Comparison of ENCODE assay signal across 8 cellular contexts in genomic region chr6:119442776-119443184, GRCh38.
DNase-seq lines count a peak whose midpoint lies in the region; ATAC-seq and TF ChIP-seq lines count a peak whose summit lies in the region.

No MANE protein-coding gene starts in this region.

- H3K27me3 ChIP-seq in Loucy (ENCODE audit: insufficient read depth, low read length, poor library complexity, severe bottlenecking) (no peaks in the 10 kb centered on the region), Caco-2 (replicated peaks; ENCODE audit: control insufficient read depth, insufficient read depth, low read length) (no peaks in the 10 kb centered on the region)

- no peak overlapping the region for H3K27ac Mint-ChIP-seq in memory B cell
- H3K27ac Mint-ChIP-seq in Caco-2 (ENCODE audit: unreplicated experiment): no peak overlapping the region
- no peak overlapping the region for H3K27ac Mint-ChIP-seq in immature natural killer cell
- no peak overlapping the region for H3K27ac Mint-ChIP-seq in activated CD8-positive, alpha-beta T cell treated with anti-CD3 and anti-CD28 coated beads, Interleukin-2, amount 10 ng/mL, durations not matched to agents 7 days and 5 days

- BruUV-seq in Caco-2 (replicated peaks; lab: Mats Ljungman, UMichigan): no TSS peak

- no peaks in the 10 kb centered on the region for H3F3A ChIP-seq in Loucy (ENCODE audit: low read depth)

- intact Hi-C loops in Caco-2 (cut with micrococcal nuclease; ENCODE audit: unreplicated experiment): no loop called here

- H3K9me2 ChIP-seq in Loucy (replicated peaks; ENCODE audit: low read depth, low read length): no peaks in the 10 kb centered on the region

- no peaks in the 10 kb centered on the region for H3K9me3 ChIP-seq in Loucy (ENCODE audit: insufficient read depth, low read depth, low read length)
- no peaks in the 10 kb centered on the region for H3K9me3 ChIP-seq in Caco-2

- DNase-seq in memory B cell (ENCODE audit: low spot score in 2 of 2) (no peak), Caco-2 (no peak), immature natural killer cell (no peak)
- no peak for DNase-seq in activated CD8-positive, alpha-beta T cell treated with anti-CD3 and anti-CD28 coated beads, Interleukin-2, amount 10 ng/mL, durations not matched to agents 7 days and 5 days
- no peak for DNase-seq in effector CD4-positive, alpha-beta T cell

- no peak overlapping the region for H3K9ac ChIP-seq in Loucy (ENCODE audit: low read depth, low read length, poor library complexity, severe bottlenecking)

- H3K36me3 ChIP-seq in Loucy (ENCODE audit: insufficient read depth, low read length): no peaks in the 10 kb centered on the region
- H3K36me3 ChIP-seq in Caco-2 (ENCODE audit: control insufficient read depth, insufficient read depth, low read length): no peaks in the 10 kb centered on the region

- POLR2A ChIA-PET in Caco-2 (lab: Charles Lee): no interaction called here
- POLR2A ChIA-PET in activated CD8-positive, alpha-beta T cell treated with anti-CD3 and anti-CD28 coated beads, Interleukin-2, amount 10 ng/mL, durations not matched to agents 7 days and 5 days (lab: Charles Lee): interaction anchor here (0.7 kb wide), 1 partner anchor 410 kb away, joined by 7 read pairs; no protein-coding TSS in a partner anchor

- H3K27me3 Mint-ChIP-seq in memory B cell (no peaks in the 10 kb centered on the region), Caco-2 (ENCODE audit: insufficient read depth, unreplicated experiment) (peaks cover 4% of the 10 kb centered on the region), immature natural killer cell (ENCODE audit: low read depth in 3 of 3) (peaks cover 0 to 2% (median 2%) of the 10 kb centered on the region in 3 donors)
- H3K27me3 Mint-ChIP-seq in activated CD8-positive, alpha-beta T cell treated with anti-CD3 and anti-CD28 coated beads, Interleukin-2, amount 10 ng/mL, durations not matched to agents 7 days and 5 days (ENCODE audit: low read depth): no peaks in the 10 kb centered on the region

- H3K4me1 ChIP-seq in Loucy (ENCODE audit: insufficient read depth, low read length, poor library complexity, severe bottlenecking): peaks cover 24% of the 10 kb centered on the region
- no peaks in the 10 kb centered on the region for H3K4me1 ChIP-seq in Caco-2

- H3K36me3 Mint-ChIP-seq in memory B cell (no peaks in the 10 kb centered on the region), Caco-2 (ENCODE audit: insufficient read depth, unreplicated experiment) (no peaks in the 10 kb centered on the region), immature natural killer cell (peaks cover 0 to 15% (median 3%) of the 10 kb centered on the region in 3 donors)
- peaks cover 9% of the 10 kb centered on the region for H3K36me3 Mint-ChIP-seq in activated CD8-positive, alpha-beta T cell treated with anti-CD3 and anti-CD28 coated beads, Interleukin-2, amount 10 ng/mL, durations not matched to agents 7 days and 5 days (ENCODE audit: low read depth)

- H2AFZ ChIP-seq in Loucy (ENCODE audit: low read length): no peak overlapping the region

- CTCF ChIA-PET in Caco-2 (lab: Charles Lee): no interaction called here
- CTCF ChIA-PET in activated CD8-positive, alpha-beta T cell treated with anti-CD3 and anti-CD28 coated beads, Interleukin-2, amount 10 ng/mL, durations not matched to agents 7 days and 5 days (lab: Charles Lee): interaction anchor here (1.0 to 1.1 kb wide), 2 partner anchors 11 to 92 kb away, joined by 3 to 6 read pairs; no protein-coding TSS in a partner anchor

- peaks cover 15% of the 10 kb centered on the region for H3K4me1 Mint-ChIP-seq in memory B cell
- no peaks in the 10 kb centered on the region for H3K4me1 Mint-ChIP-seq in Caco-2 (ENCODE audit: low read depth, unreplicated experiment)
- no peaks in the 10 kb centered on the region for H3K4me1 Mint-ChIP-seq in immature natural killer cell
- peaks cover 18% of the 10 kb centered on the region for H3K4me1 Mint-ChIP-seq in activated CD8-positive, alpha-beta T cell treated with anti-CD3 and anti-CD28 coated beads, Interleukin-2, amount 10 ng/mL, durations not matched to agents 7 days and 5 days (ENCODE audit: low read depth)

- H3K9me3 Mint-ChIP-seq in memory B cell (no peaks in the 10 kb centered on the region), Caco-2 (ENCODE audit: unreplicated experiment) (no peaks in the 10 kb centered on the region), immature natural killer cell (peaks cover 0 to 3% (median 0%) of the 10 kb centered on the region in 6 donors)
- H3K9me3 Mint-ChIP-seq in activated CD8-positive, alpha-beta T cell treated with anti-CD3 and anti-CD28 coated beads, Interleukin-2, amount 10 ng/mL, durations not matched to agents 7 days and 5 days (ENCODE audit: insufficient read depth): peaks cover 6% of the 10 kb centered on the region

- no peaks in the 10 kb centered on the region for H4K20me1 ChIP-seq in Loucy (ENCODE audit: insufficient read depth, low read length, poor library complexity, severe bottlenecking)

- H3K4me3 Mint-ChIP-seq in memory B cell (no peak overlapping the region), Caco-2 (ENCODE audit: unreplicated experiment) (no peak overlapping the region), immature natural killer cell (no peak overlapping the region)
- H3K4me3 Mint-ChIP-seq in activated CD8-positive, alpha-beta T cell treated with anti-CD3 and anti-CD28 coated beads, Interleukin-2, amount 10 ng/mL, durations not matched to agents 7 days and 5 days: no peak overlapping the region

- H3K4me3 ChIP-seq in Loucy (ENCODE audit: low read length, poor library complexity, severe bottlenecking) (no peak overlapping the region), Caco-2 (ENCODE audit: low read depth, low read length) (no peak overlapping the region)

- TF ChIP-seq CTCF in Loucy (conservative IDR thresholded peaks at IDR 0.05; ENCODE audit: low read length) (no peak), Caco-2 (IDR thresholded peaks at IDR 0.05; ENCODE audit: insufficient read depth in 1 of 2, low read depth in 1 of 2, low read length in 1 of 2, severe bottlenecking in 1 of 2, unreplicated experiment in 1 of 2) (no peak)

- peak overlapping the region; percentile 14 for H3K4me2 ChIP-seq in Loucy (ENCODE audit: low read depth, low read length, poor library complexity, severe bottlenecking)

- ATAC-seq in GM18508 (IDR thresholded peaks at IDR 0.05; ENCODE audit: insufficient read depth, unreplicated experiment): peak; percentile 36
- peak; percentile 53 for ATAC-seq in GM21529 (IDR thresholded peaks at IDR 0.05; ENCODE audit: unreplicated experiment)
- ATAC-seq in memory B cell (ENCODE audit: low read depth): peak; percentile 46
- no peak for ATAC-seq in activated CD8-positive, alpha-beta T cell treated with anti-CD3 and anti-CD28 coated beads, Interleukin-2, amount 10 ng/mL, durations not matched to agents 7 days and 5 days

- H3K79me2 ChIP-seq in Loucy (ENCODE audit: insufficient read depth, low read length): no peaks in the 10 kb centered on the region
